In genomic region chr3:186239321-186239720, GRCh38 we compare ENCODE assay signal across 10 cellular contexts.
DNase-seq lines count a peak whose midpoint lies in the region; ATAC-seq and TF ChIP-seq lines count a peak whose summit lies in the region.
"Had no signal": no experiment of that assay in that cellular context is flagged by ENCODE, and none has a peak within 500 bp of the region (broad histone marks: within the 10 kb centered on the region; RNA-seq: fewer than 3 reads in every experiment).

No MANE protein-coding gene starts in this region.

- no peaks in the 10 kb centered on the region for H3K36me3 ChIP-seq in naive thymus-derived CD4-positive, alpha-beta T cell (ENCODE audit: control insufficient read depth in 2 of 3, insufficient read depth in 3 of 3, low read length in 3 of 3)
- peaks cover 0 to 28% (median 0%) of the 10 kb centered on the region in 6 donors for H3K36me3 ChIP-seq in spleen

- peaks cover 0 to 6% of the 10 kb centered on the region in 2 donors for H3K4me1 ChIP-seq in naive thymus-derived CD4-positive, alpha-beta T cell (ENCODE audit: control insufficient read depth in 2 of 2, insufficient read depth in 2 of 2, low read length in 2 of 2)
- peaks cover 6 to 29% (median 16%) of the 10 kb centered on the region in 6 donors for H3K4me1 ChIP-seq in spleen
- H3K4me1 ChIP-seq: parathyroid adenoma had no signal

- POLR2A ChIA-PET in naive thymus-derived CD4-positive, alpha-beta T cell (lab: Charles Lee): no interaction called here

- no peak for TF ChIP-seq POLR2A in spleen (IDR thresholded peaks at IDR 0.05)

- H3K27ac ChIP-seq in dorsolateral prefrontal cortex (peak overlapping the region in 54 of 59 donors; percentile 3 to 86 (median 65)), spleen (no peak overlapping the region)
- H3K27ac ChIP-seq in naive thymus-derived CD4-positive, alpha-beta T cell (ENCODE audit: low read depth, low read length): no peak overlapping the region
- H3K27ac ChIP-seq: KMS-11, parathyroid adenoma had no signal

- intact Hi-C loops in dorsolateral prefrontal cortex (cut with DNase I): no loop called here
- intact Hi-C loops in naive thymus-derived CD4-positive, alpha-beta T cell (cut with micrococcal nuclease): no loop called here
- intact Hi-C loops in spleen (cut with DNase I; ENCODE audit: low total_unique reads): no loop called here

- no peak overlapping the region for H3K4me3 Mint-ChIP-seq in naive thymus-derived CD4-positive, alpha-beta T cell

- peak; percentile 11 for DNase-seq in NCI-H510A (lab: John Stamatoyannopoulos, UW)
- no peak for DNase-seq in NCI-H510A treated with DMSO at 0.1 percent for 48 hours (lab: John Stamatoyannopoulos, UW)
- DNase-seq in NCI-H69 (lab: John Stamatoyannopoulos, UW): peak; percentile 24
- DNase-seq in dorsolateral prefrontal cortex: peak in 5 of 10 donors; percentile 44 to 80 (median 60)
- peak; percentile 46 for DNase-seq in pons (ENCODE audit: low spot score)
- no peak for DNase-seq in naive thymus-derived CD4-positive, alpha-beta T cell
- no peak for DNase-seq in spleen

- WGBS in spleen, 5 donors: 86 to 89% (median 86%) methylated on average over 10 of the region's 10 CpGs

- peaks cover 7 to 28% (median 14%) of the 10 kb centered on the region in 7 donors for H3K4me1 Mint-ChIP-seq in naive thymus-derived CD4-positive, alpha-beta T cell

- no peaks in the 10 kb centered on the region for H3K27me3 ChIP-seq in dorsolateral prefrontal cortex
- H3K27me3 ChIP-seq in naive thymus-derived CD4-positive, alpha-beta T cell (ENCODE audit: control insufficient read depth in 2 of 2, insufficient read depth in 2 of 2, low read length in 2 of 2): no peaks in the 10 kb centered on the region
- H3K27me3 ChIP-seq in spleen (replicated peaks in 1 of 7): no peaks in the 10 kb centered on the region

- H3K4me3 ChIP-seq in dorsolateral prefrontal cortex: peak overlapping the region in 3 of 59 donors; percentile 8 to 31 (median 26)
- H3K4me3 ChIP-seq in naive thymus-derived CD4-positive, alpha-beta T cell (ENCODE audit: low read length): no peak overlapping the region
- no peak overlapping the region for H3K4me3 ChIP-seq in spleen

- H3K27ac Mint-ChIP-seq in naive thymus-derived CD4-positive, alpha-beta T cell: no peak overlapping the region

- H3K27me3 Mint-ChIP-seq in naive thymus-derived CD4-positive, alpha-beta T cell: peaks cover 0 to 5% (median 3%) of the 10 kb centered on the region in 5 donors

- H3K9me3 ChIP-seq in naive thymus-derived CD4-positive, alpha-beta T cell (ENCODE audit: control insufficient read depth in 2 of 3, low read length in 3 of 3): no peaks in the 10 kb centered on the region
- H3K9me3 ChIP-seq in spleen: no peaks in the 10 kb centered on the region

- H3K36me3 Mint-ChIP-seq in naive thymus-derived CD4-positive, alpha-beta T cell: no peaks in the 10 kb centered on the region

- H3K9me3 Mint-ChIP-seq in naive thymus-derived CD4-positive, alpha-beta T cell: no peaks in the 10 kb centered on the region

- CTCF ChIA-PET in naive thymus-derived CD4-positive, alpha-beta T cell (lab: Charles Lee): no interaction called here

- no peak for ATAC-seq in HG02763 (IDR thresholded peaks at IDR 0.05; ENCODE audit: unreplicated experiment)
- ATAC-seq in naive thymus-derived CD4-positive, alpha-beta T cell: no peak

- TF ChIP-seq CTCF in dorsolateral prefrontal cortex (IDR thresholded peaks at IDR 0.05 in 54 of 56, conservative IDR thresholded peaks at IDR 0.05 in 2 of 56; ENCODE audit: low read depth in 1 of 56, partially characterized antibody in 56 of 56) (peak in 25 of 56 donors; percentile 6 to 40 (median 23)), spleen (IDR thresholded peaks at IDR 0.05 in 8 of 11, conservative IDR thresholded peaks at IDR 0.05 in 3 of 11) (no peak)

Comparison
In these comparisons a context has a peak if more than half of its experiments do, and no peak if none do; other contexts are left out.
1. DNase-seq: peak in NCI-H510A (single experiment), NCI-H69 (single experiment) and pons (single experiment); none in NCI-H510A treated with DMSO at 0.1 percent for 48 hours (single experiment), naive thymus-derived CD4-positive, alpha-beta T cell (0 of 9) and spleen (single experiment).
2. H3K27ac ChIP-seq: peak in dorsolateral prefrontal cortex (54 of 59); none in naive thymus-derived CD4-positive, alpha-beta T cell (single experiment) and spleen (0 of 8).